30 cellular contexts compared by ENCODE assay signal in the genomic region with DNA sequence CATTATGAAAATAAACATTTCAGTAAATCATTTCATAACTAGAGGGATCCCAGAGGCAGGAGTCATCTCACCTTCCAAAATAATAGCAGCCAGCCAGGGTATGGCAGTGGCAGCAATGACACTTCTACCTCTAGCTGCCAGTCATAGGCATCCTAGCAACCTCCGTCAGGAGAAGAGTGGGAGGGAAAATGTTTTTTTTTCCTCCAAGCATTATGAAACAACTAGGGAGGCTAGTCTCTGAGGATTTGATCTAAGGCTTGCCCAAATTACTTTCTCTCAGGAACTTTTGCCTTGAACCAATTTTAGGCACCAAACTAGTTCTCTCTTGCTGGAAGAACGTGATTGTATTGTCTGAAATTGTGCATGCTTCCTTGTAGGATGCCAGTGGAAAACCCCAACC.
DNase-seq lines count a peak whose midpoint lies in the region; ATAC-seq, FAIRE-seq and TF ChIP-seq lines count a peak whose summit lies in the region.
"Had no signal": no experiment of that assay in that cellular context is flagged by ENCODE, and none has a peak within 500 bp of the region (broad histone marks: within the 10 kb centered on the region; RNA-seq: fewer than 3 reads in every experiment).

No MANE protein-coding gene starts in this region.

- DNase-seq in M059J (ENCODE audit: low read depth) = peak; percentile 18
- DNase-seq in GM12878 (ENCODE audit: low read depth, low spot score) = no peak
- peak; percentile 10 for DNase-seq in fibroblast of pulmonary artery (ENCODE audit: low read depth)
- no peak for DNase-seq in smooth muscle cell (lab: John Stamatoyannopoulos, UW; ENCODE audit: unreplicated experiment)
- DNase-seq in prostate gland (ENCODE audit: low spot score) = no peak
- no peak for DNase-seq in sigmoid colon
- DNase-seq: activated CD4-positive, alpha-beta T cell treated with anti-CD3 and anti-CD28 coated beads for 1 hour; activated CD8-positive, alpha-beta memory T cell treated with anti-CD3 and anti-CD28 coated beads, Interleukin-2, amount 50 U/mL, for 48 hours; activated CD8-positive, alpha-beta T cell treated with anti-CD3 and anti-CD28 coated beads for 36 hours; activated naive CD4-positive, alpha-beta T cell treated with anti-CD3 and anti-CD28 coated beads, Interleukin-2, amount 10 ng/mL, durations not matched to agents 7 days and 5 days; amniotic stem cell; DMS 273 treated with DMSO at 0.1 percent for 48 hours; EL; foreskin melanocyte; HCEC 1CT; heart left ventricle; KBM-7; kidney; MG63; NCI-H1105 treated with DMSO at 0.1 percent for 48 hours; NCI-H1930; NCI-H524 treated with DMSO at 0.1 percent for 48 hours; right lobe of liver; SHP77 treated with DMSO at 0.1 percent for 48 hours; stimulated activated naive CD4-positive, alpha-beta T cell; uterus had no signal

- H3K79me2 ChIP-seq in GM12878 (ENCODE audit: control insufficient read depth, insufficient read depth, low read length) = no peaks in the 10 kb centered on the region
- H3K79me2 ChIP-seq in smooth muscle cell (ENCODE audit: low read depth) = no peaks in the 10 kb centered on the region

- ATAC-seq in GM12878 (no peak), GM18502 (IDR thresholded peaks at IDR 0.05; ENCODE audit: poor library complexity, unreplicated experiment) (no peak)
- ATAC-seq: activated CD8-positive, alpha-beta T cell treated with anti-CD3 and anti-CD28 coated beads for 36 hours; heart left ventricle; right lobe of liver had no signal

- H3K4me1 ChIP-seq in GM12878 (ENCODE audit: control insufficient read depth, insufficient read depth, low read length) (no peaks in the 10 kb centered on the region; the same call in 1 of the 2 replicates), smooth muscle cell (ENCODE audit: low read depth) (peaks cover 8% of the 10 kb centered on the region), prostate gland (replicated peaks) (no peaks in the 10 kb centered on the region), sigmoid colon (peaks cover 0 to 5% (median 2%) of the 10 kb centered on the region in 4 donors)
- H3K4me1 ChIP-seq: BLaER1, right lobe of liver had no signal

- no peak for TF ChIP-seq RAD21 in GM12878 (IDR thresholded peaks at IDR 0.05; ENCODE audit: insufficient read depth, low read depth, low read length)

- intact Hi-C loops in GM12878 (cut with micrococcal nuclease; ENCODE audit: unreplicated experiment) (no loop called here), prostate gland (cut with DNase I) (no loop called here), sigmoid colon (cut with DNase I) (no loop called here)

- no peak overlapping the region for H2AFZ ChIP-seq in GM12878 (ENCODE audit: control insufficient read depth, low read depth, low read length)
- H2AFZ ChIP-seq in smooth muscle cell (ENCODE audit: low read depth) = no peak overlapping the region

- H3K36me3 ChIP-seq in GM12878 (ENCODE audit: control insufficient read depth in 2 of 2, insufficient read depth in 2 of 2, low read length in 1 of 2) (no peaks in the 10 kb centered on the region), smooth muscle cell (ENCODE audit: low read depth) (no peaks in the 10 kb centered on the region), prostate gland (no peaks in the 10 kb centered on the region), sigmoid colon (no peaks in the 10 kb centered on the region)
- H3K36me3 ChIP-seq: BLaER1, heart left ventricle, MG63, right lobe of liver, uterus had no signal

- 30% methylated on average over 2 of the region's 2 CpGs for WGBS in GM12878 (ENCODE audit: insufficient coverage, insufficient replicate concordance, low lambda C conversion rate, missing lambda C conversion rate)
- 25% methylated on average over 2 of the region's 2 CpGs for WGBS in smooth muscle cell (ENCODE audit: low lambda C conversion rate)
- WGBS in prostate gland = 45% methylated on average over 2 of the region's 2 CpGs
- WGBS in sigmoid colon, 2 donors = 35 to 58% methylated on average over 2 of the region's 2 CpGs

- RAD21 ChIA-PET in GM12878 (lab: Charles Lee; ENCODE audit: unreplicated experiment) = interaction anchor here (1.5 kb wide), 1 partner anchor 32 kb away, joined by 3 read pairs; no protein-coding TSS in a partner anchor

- SMC1A ChIA-PET in GM12878 (lab: Charles Lee; ENCODE audit: uncharacterized antibody, unreplicated experiment) = interaction anchor here (0.9 to 2.1 kb wide), 5 partner anchors 9 to 122 kb away, joined by 3 to 6 read pairs (median 5); no protein-coding TSS in a partner anchor

- no peak for TF ChIP-seq CTCF in GM12878 (IDR thresholded peaks at IDR 0.05 in 2 of 3, conservative IDR thresholded peaks at IDR 0.05 in 1 of 3; ENCODE audit: control insufficient read depth in 2 of 3, extremely low read depth in 1 of 3, insufficient read depth in 1 of 3, low read depth in 3 of 3, low read length in 3 of 3)
- TF ChIP-seq CTCF in fibroblast of pulmonary artery (IDR thresholded peaks at IDR 0.05; ENCODE audit: low read length, missing control alignments) = no peak
- TF ChIP-seq CTCF in smooth muscle cell (IDR thresholded peaks at IDR 0.05; ENCODE audit: borderline replicate concordance, insufficient read depth, poor library complexity, severe bottlenecking) = no peak
- TF ChIP-seq CTCF in prostate gland (IDR thresholded peaks at IDR 0.05) = no peak
- no peak for TF ChIP-seq CTCF in sigmoid colon (IDR thresholded peaks at IDR 0.05)

- H3K9ac ChIP-seq in GM12878 (ENCODE audit: control insufficient read depth, insufficient read depth, low read length) (no peak overlapping the region), smooth muscle cell (ENCODE audit: low read depth) (no peak overlapping the region)
- H3K9ac ChIP-seq: BLaER1 had no signal

- H3K27me3 ChIP-seq in GM12878 (replicated peaks in 1 of 2; ENCODE audit: control insufficient read depth in 2 of 2, insufficient read depth in 2 of 2, low read length in 1 of 2) = no peaks in the 10 kb centered on the region
- no peaks in the 10 kb centered on the region for H3K27me3 ChIP-seq in smooth muscle cell (ENCODE audit: low read depth)
- H3K27me3 ChIP-seq in prostate gland (replicated peaks; ENCODE audit: insufficient read depth) = no peaks in the 10 kb centered on the region
- H3K27me3 ChIP-seq in sigmoid colon = no peaks in the 10 kb centered on the region
- H3K27me3 ChIP-seq: BLaER1, heart left ventricle, MG63, right lobe of liver, uterus had no signal

- in situ Hi-C loops in GM12878 (cut with MboI) = no loop called here

- POLR2A ChIA-PET in GM12878 (lab: Charles Lee) = interaction anchor here (1.9 kb wide), 1 partner anchor 9 kb away, joined by 8 read pairs; no protein-coding TSS in a partner anchor

- H3K27ac ChIP-seq in GM12878 (ENCODE audit: control insufficient read depth, insufficient read depth) (no peak overlapping the region), smooth muscle cell (ENCODE audit: low read depth) (peak overlapping the region; percentile 30), prostate gland (no peak overlapping the region), sigmoid colon (no peak overlapping the region)
- H3K27ac ChIP-seq: BLaER1, heart left ventricle, right lobe of liver, uterus had no signal

- no peak overlapping the region for H3K4me2 ChIP-seq in GM12878 (ENCODE audit: control insufficient read depth, insufficient read depth)
- H3K4me2 ChIP-seq in smooth muscle cell = peak overlapping the region; percentile 6
- H3K4me2 ChIP-seq: BLaER1 had no signal

- peaks cover 26% of the 10 kb centered on the region for H3F3A ChIP-seq in smooth muscle cell (ENCODE audit: low read depth)

- TF ChIP-seq POLR2A in GM12878 (IDR thresholded peaks at IDR 0.05; ENCODE audit: low read depth, low read length) (no peak), prostate gland (IDR thresholded peaks at IDR 0.05) (no peak), sigmoid colon (IDR thresholded peaks at IDR 0.05) (no peak)

- CTCF ChIA-PET in GM12878 (lab: Yijun Ruan, JAX) = interaction anchor here (0.5 kb wide), 1 partner anchor 1365 kb away, joined by 3 read pairs; no protein-coding TSS in a partner anchor

- FAIRE-seq in GM12878 (lab: Jason Lieb, UNC) = no peak
- FAIRE-seq: endothelial cell of umbilical vein, HTR-8/SVneo, kidney had no signal

- H3K9me3 ChIP-seq in GM12878 (replicated peaks; ENCODE audit: control insufficient read depth, insufficient read depth, low read length) (peaks cover 3% of the 10 kb centered on the region; the same call in 2 of the 3 replicates), smooth muscle cell (replicated peaks; ENCODE audit: low read depth) (no peaks in the 10 kb centered on the region), prostate gland (no peaks in the 10 kb centered on the region), sigmoid colon (no peaks in the 10 kb centered on the region)
- H3K9me3 ChIP-seq: heart left ventricle, MG63, right lobe of liver, uterus had no signal

- no peaks in the 10 kb centered on the region for H4K20me1 ChIP-seq in GM12878 (ENCODE audit: control insufficient read depth, insufficient read depth)
- no peaks in the 10 kb centered on the region for H4K20me1 ChIP-seq in smooth muscle cell (ENCODE audit: low read depth)
- H4K20me1 ChIP-seq: BLaER1 had no signal

- TF ChIP-seq EP300 in GM12878 (IDR thresholded peaks at IDR 0.05; ENCODE audit: borderline replicate concordance in 1 of 2, control insufficient read depth in 1 of 2, low read depth in 2 of 2, low read length in 2 of 2) = no peak
- no peak for TF ChIP-seq EP300 in sigmoid colon (IDR thresholded peaks at IDR 0.05)

- BruUV-seq in GM12878 (replicated peaks; lab: Mats Ljungman, UMichigan) = no TSS peak

- H3K4me3 ChIP-seq in GM12878 = no peak overlapping the region
- H3K4me3 ChIP-seq in fibroblast of pulmonary artery (replicated peaks; ENCODE audit: low read depth, low read length) = no peak overlapping the region
- H3K4me3 ChIP-seq in smooth muscle cell = no peak overlapping the region
- H3K4me3 ChIP-seq in prostate gland = no peak overlapping the region
- no peak overlapping the region for H3K4me3 ChIP-seq in sigmoid colon
- H3K4me3 ChIP-seq: BLaER1, heart left ventricle, MG63, right lobe of liver, uterus had no signal

TF ChIP-seq in GM12878, 131 proteins besides CTCF, POLR2A, EP300 and RAD21:
- TF ChIP-seq TAF1 (IDR thresholded peaks at IDR 0.05; ENCODE audit: borderline replicate concordance, low read depth, low read length) = no peak
- TF ChIP-seq, protein P1, sequence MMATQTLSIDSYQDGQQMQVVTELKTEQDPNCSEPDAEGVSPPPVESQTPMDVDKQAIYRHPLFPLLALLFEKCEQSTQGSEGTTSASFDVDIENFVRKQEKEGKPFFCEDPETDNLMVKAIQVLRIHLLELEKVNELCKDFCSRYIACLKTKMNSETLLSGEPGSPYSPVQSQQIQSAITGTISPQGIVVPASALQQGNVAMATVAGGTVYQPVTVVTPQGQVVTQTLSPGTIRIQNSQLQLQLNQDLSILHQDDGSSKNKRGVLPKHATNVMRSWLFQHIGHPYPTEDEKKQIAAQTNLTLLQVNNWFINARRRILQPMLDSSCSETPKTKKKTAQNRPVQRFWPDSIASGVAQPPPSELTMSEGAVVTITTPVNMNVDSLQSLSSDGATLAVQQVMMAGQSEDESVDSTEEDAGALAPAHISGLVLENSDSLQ (IDR thresholded peaks at IDR 0.05) = peak; percentile 53

Comparison
In these comparisons a context has a peak if more than half of its experiments do, and no peak if none do; other contexts are left out.
1. DNase-seq: peak in M059J (single experiment) and fibroblast of pulmonary artery (single experiment); none in GM12878 (single experiment), smooth muscle cell (single experiment), prostate gland (single experiment) and sigmoid colon (single experiment).